Comparison of ENCODE assay signal across 9 cellular contexts in genomic region chr1:214441119-214441518, GRCh38.
DNase-seq lines count a peak whose midpoint lies in the region; ATAC-seq, FAIRE-seq and TF ChIP-seq lines count a peak whose summit lies in the region.
"Had no signal": no experiment of that assay in that cellular context is flagged by ENCODE, and none has a peak within 500 bp of the region (broad histone marks: within the 10 kb centered on the region; RNA-seq: fewer than 3 reads in every experiment).

No MANE protein-coding gene starts in this region.

- no peaks in the 10 kb centered on the region for H3K9me3 Mint-ChIP-seq in activated T-helper 1 cell treated with anti-CD3 and anti-CD28 coated beads, Interleukin-12 subunit alpha, Interleukin-12 subunit beta, Interleukin-2, Interleukin-4 antibody, amounts not matched to agents 30 ng/mL and 10 ng/mL and 1 ng/mL, durations not matched to agents 14 hours and 24 hours and 36 hours

- POLR2A ChIA-PET in HepG2 (lab: Yijun Ruan, JAX), result no interaction called here
- POLR2A ChIA-PET in HEK293T (lab: Yijun Ruan, JAX), result no interaction called here

- H3K27me3 ChIP-seq in HepG2 (ENCODE audit: control insufficient read depth in 1 of 2, insufficient read depth in 2 of 2, low read length in 2 of 2) (no peaks in the 10 kb centered on the region; a peak in 1 of 5 replicates), right lobe of liver (no peaks in the 10 kb centered on the region), foreskin keratinocyte (no peaks in the 10 kb centered on the region), uterus (no peaks in the 10 kb centered on the region)

- CTCF ChIA-PET in HepG2 (lab: Yijun Ruan, JAX; ENCODE audit: low intra/inter-chr PET ratio, low total read pairs) (no interaction called here), HEK293T (lab: Yijun Ruan, JAX) (interaction anchor here (0.6 kb wide), 1 partner anchor 51 kb away, joined by 3 read pairs; no protein-coding TSS in a partner anchor)

- no peak for TF ChIP-seq CTCF in HepG2 (CRISPR knock-in tag; IDR thresholded peaks at IDR 0.05)
- TF ChIP-seq CTCF in right lobe of liver (IDR thresholded peaks at IDR 0.05), result no peak
- no peak for TF ChIP-seq CTCF in foreskin keratinocyte (conservative IDR thresholded peaks at IDR 0.05)
- TF ChIP-seq CTCF in uterus (IDR thresholded peaks at IDR 0.05), result no peak

- H3K27ac Mint-ChIP-seq in activated T-helper 1 cell treated with anti-CD3 and anti-CD28 coated beads, Interleukin-12 subunit alpha, Interleukin-12 subunit beta, Interleukin-2, Interleukin-4 antibody, amounts not matched to agents 30 ng/mL and 10 ng/mL and 1 ng/mL, durations not matched to agents 14 hours and 24 hours and 36 hours, result peak overlapping the region; percentile 95

- H3K9me3 ChIP-seq in HepG2 (ENCODE audit: low read length) (no peaks in the 10 kb centered on the region), right lobe of liver (no peaks in the 10 kb centered on the region), uterus (no peaks in the 10 kb centered on the region)

- peaks cover 38% of the 10 kb centered on the region for H3K4me1 ChIP-seq in HepG2 (ENCODE audit: insufficient read depth, low read length)
- no peaks in the 10 kb centered on the region for H3K4me1 ChIP-seq in right lobe of liver
- peaks cover 53% of the 10 kb centered on the region for H3K4me1 ChIP-seq in foreskin keratinocyte
- H3K4me1 ChIP-seq in uterus, result peaks cover 3 to 4% of the 10 kb centered on the region in 2 donors

- DNase-seq in HepG2 (ENCODE audit: low spot score) (no peak), right lobe of liver (no peak), foreskin keratinocyte (peak; percentile 82 to 93), uterus (no peak), kidney glomerular epithelial cell (lab: John Stamatoyannopoulos, UW) (no peak), NCI-H1105 (lab: John Stamatoyannopoulos, UW) (no peak), HEK293T (ENCODE audit: extremely low spot score) (no peak)
- peak; percentile 19 for DNase-seq in activated T-helper 1 cell treated with anti-CD3 and anti-CD28 coated beads, Interleukin-12 subunit alpha, Interleukin-12 subunit beta, Interleukin-2, Interleukin-4 antibody, amounts not matched to agents 30 ng/mL and 10 ng/mL and 1 ng/mL, durations not matched to agents 14 hours and 24 hours and 36 hours (ENCODE audit: low spot score)
- DNase-seq: NCI-H2081 treated with DMSO at 0.1 percent for 48 hours had no signal

- FAIRE-seq in HepG2 (lab: Jason Lieb, UNC), result no peak

- no peaks in the 10 kb centered on the region for H3K27me3 Mint-ChIP-seq in activated T-helper 1 cell treated with anti-CD3 and anti-CD28 coated beads, Interleukin-12 subunit alpha, Interleukin-12 subunit beta, Interleukin-2, Interleukin-4 antibody, amounts not matched to agents 30 ng/mL and 10 ng/mL and 1 ng/mL, durations not matched to agents 14 hours and 24 hours and 36 hours (ENCODE audit: insufficient read depth)

- no peaks in the 10 kb centered on the region for H3K79me2 ChIP-seq in HepG2 (ENCODE audit: insufficient read depth, low read length)

- no peak for TF ChIP-seq RAD21 in HepG2 (CRISPR knock-in tag; IDR thresholded peaks at IDR 0.05)

- TF ChIP-seq EP300 in HepG2 (IDR thresholded peaks at IDR 0.05; ENCODE audit: low read depth in 2 of 2, low read length in 2 of 2) (no peak), HepG2 (CRISPR knock-in tag; IDR thresholded peaks at IDR 0.05; ENCODE audit: borderline replicate concordance) (no peak)

- no TSS peak for BruUV-seq in HepG2 (replicated peaks; lab: Mats Ljungman, UMichigan)

- peak overlapping the region; percentile 41 for H3K4me3 Mint-ChIP-seq in activated T-helper 1 cell treated with anti-CD3 and anti-CD28 coated beads, Interleukin-12 subunit alpha, Interleukin-12 subunit beta, Interleukin-2, Interleukin-4 antibody, amounts not matched to agents 30 ng/mL and 10 ng/mL and 1 ng/mL, durations not matched to agents 14 hours and 24 hours and 36 hours

- H3K36me3 ChIP-seq in HepG2 (replicated peaks in 1 of 2; ENCODE audit: control insufficient read depth in 1 of 2, insufficient read depth in 2 of 2, low read length in 2 of 2) (no peaks in the 10 kb centered on the region), right lobe of liver (no peaks in the 10 kb centered on the region), uterus (no peaks in the 10 kb centered on the region)

- intact Hi-C loops in HepG2 (cut with micrococcal nuclease; ENCODE audit: unreplicated experiment) (no loop called here), right lobe of liver (cut with DNase I) (no loop called here), uterus (cut with DNase I; ENCODE audit: low total_unique reads) (no loop called here)
- intact Hi-C loops in activated T-helper 1 cell treated with anti-CD3 and anti-CD28 coated beads, Interleukin-12 subunit alpha, Interleukin-12 subunit beta, Interleukin-2, Interleukin-4 antibody, amounts not matched to agents 30 ng/mL and 10 ng/mL and 1 ng/mL, durations not matched to agents 14 hours and 24 hours and 36 hours (cut with micrococcal nuclease), result loop anchor here (1.0 to 2.0 kb wide), 2 partner anchors 10 to 160 kb away; partner anchors contain the start of gene SMYD2

- TF ChIP-seq POLR2A in HepG2 (IDR thresholded peaks at IDR 0.05; ENCODE audit: insufficient read depth in 1 of 2, low read depth in 2 of 2, low read length in 2 of 2) (no peak), right lobe of liver (IDR thresholded peaks at IDR 0.05) (no peak), uterus (IDR thresholded peaks at IDR 0.05) (no peak)

- in situ Hi-C loops in HepG2 (cut with HindIII; ENCODE audit: extremely low pct_ligation_motif_present, low pct_unique_long_range_greater_than_20kb), result no loop called here

- H3K4me3 ChIP-seq in HepG2 (replicated peaks in 1 of 3; ENCODE audit: insufficient read depth in 1 of 3, low read depth in 2 of 3, low read length in 3 of 3), result no peak overlapping the region
- no peak overlapping the region for H3K4me3 ChIP-seq in right lobe of liver
- H3K4me3 ChIP-seq in uterus, result no peak overlapping the region

- peaks cover 4% of the 10 kb centered on the region for H3K36me3 Mint-ChIP-seq in activated T-helper 1 cell treated with anti-CD3 and anti-CD28 coated beads, Interleukin-12 subunit alpha, Interleukin-12 subunit beta, Interleukin-2, Interleukin-4 antibody, amounts not matched to agents 30 ng/mL and 10 ng/mL and 1 ng/mL, durations not matched to agents 14 hours and 24 hours and 36 hours (ENCODE audit: low read depth)

- no peak overlapping the region for H2AFZ ChIP-seq in HepG2 (ENCODE audit: low read length)

- no peak overlapping the region for H3K9ac ChIP-seq in HepG2 (ENCODE audit: insufficient read depth, low read depth, low read length)

- no peak overlapping the region for H3K27ac ChIP-seq in HepG2 (ENCODE audit: extremely low read length, insufficient read depth, low read length)
- H3K27ac ChIP-seq in right lobe of liver, result no peak overlapping the region
- peak overlapping the region; percentile 96 for H3K27ac ChIP-seq in foreskin keratinocyte
- H3K27ac ChIP-seq in uterus, result peak overlapping the region; percentile 78 to 82

- WGBS in HepG2 (ENCODE audit: low lambda C conversion rate), result 95% methylated on average over 3 of the region's 3 CpGs
- 64% methylated on average over 3 of the region's 3 CpGs for WGBS in right lobe of liver (ENCODE audit: insufficient coverage, low coverage, low lambda C conversion rate, missing lambda C conversion rate)

- ATAC-seq in HepG2 (no peak), right lobe of liver (no peak), foreskin keratinocyte (peak; percentile 45)

- no peaks in the 10 kb centered on the region for H4K20me1 ChIP-seq in HepG2 (ENCODE audit: insufficient read depth, low read length)

- H3K4me1 Mint-ChIP-seq in activated T-helper 1 cell treated with anti-CD3 and anti-CD28 coated beads, Interleukin-12 subunit alpha, Interleukin-12 subunit beta, Interleukin-2, Interleukin-4 antibody, amounts not matched to agents 30 ng/mL and 10 ng/mL and 1 ng/mL, durations not matched to agents 14 hours and 24 hours and 36 hours (ENCODE audit: low read depth), result peaks cover 76% of the 10 kb centered on the region

- H3K4me2 ChIP-seq in HepG2 (ENCODE audit: low read depth, low read length), result no peak overlapping the region

TF ChIP-seq in HepG2, 621 proteins besides CTCF, POLR2A, EP300 and RAD21:
- 0 out of 2 replicates have a peak, but pooled peaks have one; percentile 4 for TF ChIP-seq ISL2 (CRISPR knock-in tag; IDR thresholded peaks at IDR 0.05)
- no peak for TF ChIP-seq ZNF670 (CRISPR knock-in tag; IDR thresholded peaks at IDR 0.05; ENCODE audit: borderline replicate concordance)
- TF ChIP-seq ZSCAN12 (CRISPR knock-in tag; IDR thresholded peaks at IDR 0.05), result no peak
- no peak for TF ChIP-seq ZNF704 (CRISPR knock-in tag; IDR thresholded peaks at IDR 0.05; ENCODE audit: borderline replicate concordance)
- TF ChIP-seq ZNF773 (CRISPR knock-in tag; IDR thresholded peaks at IDR 0.05; ENCODE audit: borderline replicate concordance), result no peak
TF ChIP-seq in HepG2: peak in this region for 1.

TF ChIP-seq in HEK293T, 16 proteins besides CTCF, POLR2A, EP300 and RAD21:
- no peak for TF ChIP-seq SP1 (IDR thresholded peaks at IDR 0.05)
- no peak for TF ChIP-seq SUZ12 (IDR thresholded peaks at IDR 0.05)
- TF ChIP-seq ARNT (IDR thresholded peaks at IDR 0.05), result no peak
- no peak for TF ChIP-seq NFRKB (IDR thresholded peaks at IDR 0.05)
- no peak for TF ChIP-seq LEF1 (IDR thresholded peaks at IDR 0.05; ENCODE audit: borderline replicate concordance)
- no peak for TF ChIP-seq TARDBP (IDR thresholded peaks at IDR 0.05)
- no peak for TF ChIP-seq PKNOX1 (IDR thresholded peaks at IDR 0.05)
- TF ChIP-seq FOXA1 (IDR thresholded peaks at IDR 0.05), result no peak
- no peak for TF ChIP-seq HDGF (IDR thresholded peaks at IDR 0.05; ENCODE audit: borderline replicate concordance)
- TF ChIP-seq FOXM1 (IDR thresholded peaks at IDR 0.05; ENCODE audit: borderline replicate concordance), result no peak
- no peak for TF ChIP-seq BHLHE40 (IDR thresholded peaks at IDR 0.05; ENCODE audit: borderline replicate concordance)
- TF ChIP-seq L3MBTL2 (conservative IDR thresholded peaks at IDR 0.05), result no peak
- TF ChIP-seq CTBP1 (IDR thresholded peaks at IDR 0.05; ENCODE audit: borderline replicate concordance), result no peak
- no peak for TF ChIP-seq ELF4 (IDR thresholded peaks at IDR 0.05)
- no peak for TF ChIP-seq ZNF384 (IDR thresholded peaks at IDR 0.05)
- TF ChIP-seq FOXK2 (IDR thresholded peaks at IDR 0.05), result no peak

Comparison
In these comparisons a context has a peak if more than half of its experiments do, and no peak if none do; other contexts are left out.
1. DNase-seq: peak in activated T-helper 1 cell treated with anti-CD3 and anti-CD28 coated beads, Interleukin-12 subunit alpha, Interleukin-12 subunit beta, Interleukin-2, Interleukin-4 antibody, amounts not matched to agents 30 ng/mL and 10 ng/mL and 1 ng/mL, durations not matched to agents 14 hours and 24 hours and 36 hours (single experiment) and foreskin keratinocyte (2 of 2); none in HepG2 (single experiment), right lobe of liver (0 of 3), uterus (0 of 2), kidney glomerular epithelial cell (single experiment), NCI-H1105 (single experiment) and HEK293T (single experiment).
2. H3K27ac ChIP-seq: peak in foreskin keratinocyte (single experiment) and uterus (2 of 2); none in HepG2 (single experiment) and right lobe of liver (0 of 3).